Comparison of ENCODE assay signal across 8 cellular contexts in the genomic region with DNA sequence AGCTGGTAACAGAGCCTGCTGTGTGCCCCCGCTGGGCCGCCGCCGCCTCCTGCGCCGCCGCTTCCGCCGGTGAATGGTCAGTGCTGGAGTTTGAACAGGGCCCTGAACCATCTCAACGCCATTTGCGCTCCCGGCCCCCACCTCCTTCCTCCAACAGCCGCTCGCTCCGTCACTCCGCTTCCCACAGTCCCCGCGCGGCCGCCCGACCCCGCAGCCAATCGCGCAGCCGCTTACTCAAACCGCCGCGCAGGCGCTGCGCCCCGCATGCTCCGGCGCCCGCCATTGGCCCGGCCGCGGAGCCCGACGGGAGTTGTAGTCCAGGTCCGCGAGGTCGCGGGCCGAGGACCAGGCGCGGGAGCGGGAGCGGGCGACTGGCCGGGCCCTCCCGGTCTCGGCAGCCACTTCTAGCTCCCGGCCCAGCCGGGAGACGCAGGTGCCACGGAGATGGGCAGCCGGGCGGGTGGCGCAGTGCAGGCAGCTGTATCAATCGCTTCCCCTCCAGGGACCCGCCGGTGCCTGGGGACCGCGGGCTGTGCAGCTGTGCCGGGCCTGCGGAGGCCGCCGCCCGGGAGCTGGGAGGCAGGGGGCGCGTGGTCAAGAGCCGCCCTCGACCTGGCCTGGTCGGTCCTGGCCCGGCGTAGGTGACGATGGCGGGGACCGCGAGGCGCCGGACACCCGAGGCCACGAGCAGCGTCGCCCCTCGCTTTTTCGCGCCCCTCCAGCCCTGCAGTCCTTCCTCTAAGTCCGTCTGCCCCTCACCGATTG. TPM values are rescaled to one million over a fixed set of nuclear protein-coding genes. Genes with fewer than 3 reads are reported as not detected.
DNase-seq lines count a peak whose midpoint lies in the region; ATAC-seq, FAIRE-seq and TF ChIP-seq lines count a peak whose summit lies in the region.

Gene WAPL, minus strand, starts transcription at position 173 of the 765 bp plus-strand sequence. CDS start 3,723 bp downstream, outside the sequence.

- under 1% methylated on average over 91 of the region's 91 CpGs for WGBS in HUES64

- no peaks in the 10 kb centered on the region for H3K9me3 ChIP-seq in HUES64 (ENCODE audit: insufficient read depth, low read depth, low read length)
- H3K9me3 ChIP-seq in OCI-LY3 (ENCODE audit: insufficient read depth, low read length): no peaks in the 10 kb centered on the region

- no peaks in the 10 kb centered on the region for H3K9me3 Mint-ChIP-seq in endothelial cell (ENCODE audit: unreplicated experiment)
- no peaks in the 10 kb centered on the region for H3K9me3 Mint-ChIP-seq in mesothelial cell of epicardium

- H3K4me2 ChIP-seq in OCI-LY3 (ENCODE audit: low read length): peak within 1 kb of the TSS; percentile 90

- H3K4me3 Mint-ChIP-seq in endothelial cell (ENCODE audit: unreplicated experiment) (peak within 1 kb of the TSS; percentile 97), mesothelial cell of epicardium (peak within 1 kb of the TSS; percentile 96)

- ATAC-seq in GM21515 (IDR thresholded peaks at IDR 0.05; ENCODE audit: unreplicated experiment): peak; percentile 96

- TF ChIP-seq CTCF in D721Med (IDR thresholded peaks at IDR 0.05; ENCODE audit: insufficient read depth, missing control alignments) (no peak), OCI-LY3 (IDR thresholded peaks at IDR 0.05; ENCODE audit: low read depth, low read length) (no peak), endothelial cell (IDR thresholded peaks at IDR 0.05; ENCODE audit: unreplicated experiment) (no peak), mesothelial cell of epicardium (IDR thresholded peaks at IDR 0.05; ENCODE audit: unreplicated experiment) (no peak)

- peaks cover 3% of the 10 kb centered on the region for H3K27me3 Mint-ChIP-seq in endothelial cell (ENCODE audit: unreplicated experiment)
- H3K27me3 Mint-ChIP-seq in mesothelial cell of epicardium (ENCODE audit: low read depth): no peaks in the 10 kb centered on the region

- peak within 1 kb of the TSS; percentile 85 for H3K27ac ChIP-seq in HUES64 (ENCODE audit: low read depth, low read length)
- H3K27ac ChIP-seq in OCI-LY3 (ENCODE audit: low read length): peak within 1 kb of the TSS; percentile 43

- peak; percentile 92 for DNase-seq in D721Med (ENCODE audit: insufficient read length, low spot score)
- peak; percentile 97 for DNase-seq in activated CD8-positive, alpha-beta memory T cell treated with anti-CD3 and anti-CD28 coated beads, Interleukin-2, amount 50 U/mL, for 48 hours
- DNase-seq in endothelial cell (ENCODE audit: low spot score): peak; percentile 97
- DNase-seq in mesothelial cell of epicardium (ENCODE audit: low spot score in 2 of 2, unreplicated experiment in 2 of 2): peak; percentile 87 to 96
- DNase-seq in stimulated activated CD8-positive, alpha-beta memory T cell treated with anti-CD3 and anti-CD28 coated beads, Interleukin-15, amount 100 ng/mL, for 4 hours (ENCODE audit: low read depth in 2 of 2): peak; percentile 85 to 93

- H3K4me1 ChIP-seq in HUES64 (ENCODE audit: insufficient read depth, low read length) (peaks cover 16% of the 10 kb centered on the region; the same call in 1 of the 2 replicates), OCI-LY3 (ENCODE audit: low read length) (peaks cover 20% of the 10 kb centered on the region)

- peaks cover 69% of the 10 kb centered on the region for H3K79me2 ChIP-seq in OCI-LY3 (ENCODE audit: low read length)

- no peaks in the 10 kb centered on the region for H3K27me3 ChIP-seq in HUES64 (ENCODE audit: insufficient read depth, low read length)
- H3K27me3 ChIP-seq in OCI-LY3 (ENCODE audit: low read depth, low read length): no peaks in the 10 kb centered on the region

- peaks cover 23% of the 10 kb centered on the region for H3K4me1 Mint-ChIP-seq in endothelial cell (ENCODE audit: unreplicated experiment)
- peaks cover 42% of the 10 kb centered on the region for H3K4me1 Mint-ChIP-seq in mesothelial cell of epicardium

- H3K36me3 Mint-ChIP-seq in endothelial cell (ENCODE audit: low read depth, unreplicated experiment): peaks cover 19% of the 10 kb centered on the region
- H3K36me3 Mint-ChIP-seq in mesothelial cell of epicardium: peaks cover 12% of the 10 kb centered on the region

- FAIRE-seq in D721Med (lab: Jason Lieb, UNC): no peak

- H3K4me3 ChIP-seq in HUES64 (ENCODE audit: low read length): peak within 1 kb of the TSS; percentile 97
- H3K4me3 ChIP-seq in OCI-LY3 (ENCODE audit: low read length): peak within 1 kb of the TSS; percentile 89

- H3K27ac Mint-ChIP-seq in endothelial cell (ENCODE audit: unreplicated experiment) (peak within 1 kb of the TSS; percentile 93), mesothelial cell of epicardium (peak within 1 kb of the TSS; percentile 96)

- H2AFZ ChIP-seq in OCI-LY3 (ENCODE audit: low read depth, low read length): peak within 1 kb of the TSS; percentile 72

- H3K36me3 ChIP-seq in HUES64 (ENCODE audit: insufficient read depth, low read length): peaks cover 22% of the 10 kb centered on the region
- H3K36me3 ChIP-seq in OCI-LY3 (replicated peaks; ENCODE audit: low read depth, low read length): peaks cover 19% of the 10 kb centered on the region

- H4K20me1 ChIP-seq in OCI-LY3 (ENCODE audit: insufficient read depth, low read length): peaks cover 11% of the 10 kb centered on the region

- H3K9ac ChIP-seq in HUES64 (ENCODE audit: low read depth, low read length): peak within 1 kb of the TSS; percentile 85
- H3K9ac ChIP-seq in OCI-LY3 (ENCODE audit: low read length): peak within 1 kb of the TSS; percentile 75

RNA-seq across cellular contexts. Expression of gene WAPL, which starts in this region (rescaled TPM):
- polyA plus RNA-seq in HUES64 (2013, experiment 1 of 2): 33.2 TPM
- 33.4 TPM for polyA plus RNA-seq in HUES64 (2013, experiment 2 of 2)
- 41.8 TPM for total RNA-seq in endothelial cell (ENCODE audit: unreplicated experiment)
- 42.8 to 43.4 TPM (median 43.3 TPM) in 3 replicates for total RNA-seq in mesothelial cell of epicardium

Comparison
In these comparisons a context has a peak if more than half of its experiments do, and no peak if none do; other contexts are left out.
1. Peak in every context shown above with its lines: DNase-seq, ATAC-seq, H3K4me3 ChIP-seq and H3K27ac ChIP-seq.